Comparison of ENCODE assay signal across 27 cellular contexts in the genomic region with DNA sequence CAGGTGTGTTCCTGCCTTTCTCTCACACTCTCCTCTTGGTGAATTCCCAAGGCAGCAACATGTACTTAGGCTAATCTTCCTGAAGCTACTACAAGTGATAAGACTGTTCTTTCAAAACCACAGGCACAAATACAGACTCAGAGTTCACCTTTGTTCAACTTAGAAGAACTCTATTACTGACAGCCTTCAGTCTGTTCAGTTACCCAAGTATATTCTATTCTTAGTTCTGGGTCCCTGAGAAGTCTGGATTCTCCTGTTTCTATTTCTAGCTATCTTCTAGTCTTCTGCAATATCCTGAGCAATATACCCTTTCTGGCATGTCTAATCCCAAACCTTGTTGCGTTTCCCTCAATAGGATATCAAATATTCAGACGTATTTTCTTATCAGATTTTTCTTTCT.
"Had no signal": no experiment of that assay in that cellular context is flagged by ENCODE, and none has a peak within 500 bp of the region (broad histone marks: within the 10 kb centered on the region; RNA-seq: fewer than 3 reads in every experiment).

No MANE protein-coding gene starts in this region.

- ATAC-seq: activated CD4-positive, alpha-beta T cell treated with anti-CD3 and anti-CD28 coated beads for 36 hours; activated naive CD4-positive, alpha-beta T cell treated with anti-CD3 and anti-CD28 coated beads, Interleukin-2, amount 50 U/mL, for 72 hours; activated T-cell treated with anti-CD3 and anti-CD28 coated beads, Interleukin-2, amount 50 U/mL, for 72 hours had no signal

- H3K36me3 ChIP-seq: brain microvascular endothelial cell, esophagus muscularis mucosa had no signal

- H3K27ac ChIP-seq: brain microvascular endothelial cell, coronary artery, dorsolateral prefrontal cortex, esophagus muscularis mucosa had no signal

- FAIRE-seq: astrocyte, bronchial epithelial cell had no signal

- H3K4me3 ChIP-seq: coronary artery, dorsolateral prefrontal cortex, esophagus muscularis mucosa had no signal

- H3K4me1 ChIP-seq: esophagus muscularis mucosa had no signal

- DNase-seq: activated CD4-positive, alpha-beta memory T cell treated with anti-CD3 and anti-CD28 coated beads, Interleukin-2, amount 10 ng/mL, durations not matched to agents 7 days and 5 days; activated CD4-positive, alpha-beta T cell treated with anti-CD3 and anti-CD28 coated beads for 36 hours; activated CD4-positive, alpha-beta T cell treated with anti-CD3 and anti-CD28 coated beads, Interleukin-2, amount 10 ng/mL, durations not matched to agents 24 days and 14 days; activated CD4-positive, CD25-positive, alpha-beta regulatory T cell; activated CD4-positive, CD25-positive, alpha-beta regulatory T cell treated with anti-CD3 and anti-CD28 coated beads, Interleukin-2, amount 50 U/mL, for 72 hours; activated CD8-positive, alpha-beta memory T cell treated with anti-CD3 and anti-CD28 coated beads, Interleukin-2, amount 50 U/mL, for 48 hours; activated gamma-delta T cell; activated naive CD4-positive, alpha-beta T cell; activated naive CD4-positive, alpha-beta T cell treated with anti-CD3 and anti-CD28 coated beads, Interleukin-2, amount 10 ng/mL, durations not matched to agents 7 days and 5 days; activated naive CD8-positive, alpha-beta T cell treated with anti-CD3 and anti-CD28 coated beads, Interleukin-2, amount 10 ng/mL, durations not matched to agents 7 days and 5 days; activated T-cell treated with anti-CD3 and anti-CD28 coated beads for 4 hours; activated T-cell treated with anti-CD3 and anti-CD28 coated beads, Interleukin-2, amount 50 U/mL, for 24 hours; activated T-cell treated with anti-CD3 and anti-CD28 coated beads, Interleukin-2, amount 50 U/mL, for 72 hours; amniotic stem cell; anterior cingulate cortex; brain microvascular endothelial cell; dorsolateral prefrontal cortex; effector memory CD4-positive, alpha-beta T cell; endodermal cell; foreskin melanocyte; head of caudate nucleus; T-helper 2 cell had no signal

- H3K27me3 ChIP-seq: brain microvascular endothelial cell, dorsolateral prefrontal cortex, esophagus muscularis mucosa had no signal
